19 cellular contexts compared by ENCODE assay signal in the genomic region with DNA sequence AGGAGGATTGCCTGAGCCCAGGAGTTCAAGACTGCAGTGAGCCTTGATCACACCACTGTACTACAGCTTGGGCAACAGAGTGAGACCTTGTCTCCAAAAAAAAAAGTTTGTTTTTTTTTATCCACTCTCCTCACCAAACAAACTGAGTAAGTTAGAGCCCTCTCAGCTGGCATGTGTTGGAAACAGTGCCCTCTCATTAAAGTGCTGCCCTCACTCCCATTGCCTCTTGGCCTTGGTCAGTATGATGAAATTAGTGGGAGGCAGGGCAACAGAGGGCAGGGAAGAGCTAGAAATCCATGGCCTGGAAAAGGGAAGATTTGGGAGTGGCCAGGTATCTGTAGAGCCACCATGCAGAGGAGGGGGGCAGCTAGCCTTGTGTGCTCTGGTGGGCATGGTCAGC. TPM values are rescaled to one million over a fixed set of nuclear protein-coding genes. Genes with fewer than 3 reads are reported as not detected.
DNase-seq lines count a peak whose midpoint lies in the region; ATAC-seq, FAIRE-seq and TF ChIP-seq lines count a peak whose summit lies in the region.
"Had no signal": no experiment of that assay in that cellular context is flagged by ENCODE, and none has a peak within 500 bp of the region (broad histone marks: within the 10 kb centered on the region; RNA-seq: fewer than 3 reads in every experiment).

No MANE protein-coding gene starts in this region.

- H3K36me3 Mint-ChIP-seq in activated T-helper 17 cell treated with anti-CD3 and anti-CD28 coated beads, Interleukin-2, amount 50 U/mL, for 72 hours (ENCODE audit: low read depth) = peaks cover 90% of the 10 kb centered on the region

- H3K9me3 ChIP-seq in trophoblast cell (ENCODE audit: insufficient read depth, low read depth, low read length) = peaks cover 2% of the 10 kb centered on the region
- H3K9me3 ChIP-seq in thyroid gland = no peaks in the 10 kb centered on the region
- H3K9me3 ChIP-seq: A549, BE2C, HAP-1 had no signal

- H4K91ac ChIP-seq in trophoblast cell (ENCODE audit: low read depth, low read length) = no peak overlapping the region

- H3K14ac ChIP-seq in trophoblast cell (ENCODE audit: low read length) = no peak overlapping the region

- no peak overlapping the region for H2BK120ac ChIP-seq in trophoblast cell (ENCODE audit: insufficient read depth, low read length, poor library complexity)

- no peak overlapping the region for H3K4ac ChIP-seq in trophoblast cell (ENCODE audit: low read depth, low read length)

- H3K27ac Mint-ChIP-seq in activated T-helper 17 cell treated with anti-CD3 and anti-CD28 coated beads, Interleukin-2, amount 50 U/mL, for 72 hours = peak overlapping the region; percentile 43

- H3K27ac ChIP-seq in RWPE1 (peak overlapping the region; percentile 26), trophoblast cell (ENCODE audit: low read depth, low read length) (no peak overlapping the region), thyroid gland (peak overlapping the region; percentile 73 to 82 (median 77))
- H3K27ac ChIP-seq: A549, C4-2B had no signal

- no peaks in the 10 kb centered on the region for H3K27me3 Mint-ChIP-seq in activated T-helper 17 cell treated with anti-CD3 and anti-CD28 coated beads, Interleukin-2, amount 50 U/mL, for 72 hours
- H3K27me3 Mint-ChIP-seq: CD4-positive, alpha-beta memory T cell had no signal

- POLR2A ChIA-PET in RWPE1 (lab: Yijun Ruan, JAX; ENCODE audit: low non-redundant PET) = no interaction called here

- H3K23ac ChIP-seq in trophoblast cell (ENCODE audit: low read length) = no peak overlapping the region

- no peaks in the 10 kb centered on the region for H3K79me1 ChIP-seq in trophoblast cell (ENCODE audit: low read length)

- H3K79me2 ChIP-seq in trophoblast cell (ENCODE audit: control insufficient read depth, insufficient read depth, low read length, poor library complexity) = no peaks in the 10 kb centered on the region

- no peak overlapping the region for H2BK12ac ChIP-seq in trophoblast cell (ENCODE audit: low read length)

- H3K4me3 Mint-ChIP-seq in activated T-helper 17 cell treated with anti-CD3 and anti-CD28 coated beads, Interleukin-2, amount 50 U/mL, for 72 hours = no peak overlapping the region
- H3K4me3 Mint-ChIP-seq: CD4-positive, alpha-beta memory T cell had no signal

- ATAC-seq in activated T-helper 17 cell treated with anti-CD3 and anti-CD28 coated beads, Interleukin-2, amount 50 U/mL, for 72 hours (replicated peaks) = no peak
- no peak for ATAC-seq in HG02588 (IDR thresholded peaks at IDR 0.05; ENCODE audit: unreplicated experiment)
- no peak for ATAC-seq in left ventricle myocardium superior
- ATAC-seq: A549, HepG2 had no signal

- intact Hi-C loops in thyroid gland (cut with DNase I) (no loop called here), left ventricle myocardium superior (cut with micrococcal nuclease) (no loop called here)

- no peak overlapping the region for H2AFZ ChIP-seq in trophoblast cell (ENCODE audit: insufficient read depth, low read length, poor library complexity)

- peak overlapping the region; percentile 37 for H3K18ac ChIP-seq in trophoblast cell (ENCODE audit: low read length)

- no peak for TF ChIP-seq POLR2A in thyroid gland (IDR thresholded peaks at IDR 0.05)

- no peaks in the 10 kb centered on the region for H3K9me3 Mint-ChIP-seq in activated T-helper 17 cell treated with anti-CD3 and anti-CD28 coated beads, Interleukin-2, amount 50 U/mL, for 72 hours
- H3K9me3 Mint-ChIP-seq: CD4-positive, alpha-beta memory T cell had no signal

- H4K12ac ChIP-seq in trophoblast cell (ENCODE audit: low read depth, low read length) = no peak overlapping the region

- H3K27me3 ChIP-seq in trophoblast cell (ENCODE audit: insufficient read depth, low read length) (no peaks in the 10 kb centered on the region), thyroid gland (no peaks in the 10 kb centered on the region)
- H3K27me3 ChIP-seq: BE2C had no signal

- H3K4me1 Mint-ChIP-seq in activated T-helper 17 cell treated with anti-CD3 and anti-CD28 coated beads, Interleukin-2, amount 50 U/mL, for 72 hours = no peaks in the 10 kb centered on the region

- H3K4me3 ChIP-seq in trophoblast cell (ENCODE audit: low read depth, low read length) (no peak overlapping the region), thyroid gland (replicated peaks in 1 of 3) (no peak overlapping the region)
- H3K4me3 ChIP-seq: A549, HAP-1 had no signal

- H3K9ac ChIP-seq in trophoblast cell (ENCODE audit: low read length) = no peak overlapping the region

- CTCF ChIA-PET in RWPE1 (lab: Yijun Ruan, JAX) = no interaction called here

- no peak overlapping the region for H2AK5ac ChIP-seq in trophoblast cell (ENCODE audit: low read length)

- FAIRE-seq in D721Med (lab: Jason Lieb, UNC) = no peak
- FAIRE-seq: A549, GM12892, GM19239, HepG2, HTR-8/SVneo had no signal

- H2BK5ac ChIP-seq in trophoblast cell (ENCODE audit: low read depth, low read length, poor library complexity) = no peak overlapping the region

- H4K8ac ChIP-seq in trophoblast cell (ENCODE audit: low read depth, low read length) = no peak overlapping the region

- no peaks in the 10 kb centered on the region for H3K4me1 ChIP-seq in trophoblast cell (ENCODE audit: control insufficient read depth in 1 of 2, insufficient read depth in 2 of 2, low read length in 2 of 2)
- H3K4me1 ChIP-seq in thyroid gland = peaks cover 17 to 38% of the 10 kb centered on the region in 2 donors
- H3K4me1 ChIP-seq: A549, BE2C, HAP-1 had no signal

- H3K4me2 ChIP-seq in trophoblast cell (ENCODE audit: low read length) = no peak overlapping the region
- H3K4me2 ChIP-seq: A549 had no signal

- H3K36me3 ChIP-seq in trophoblast cell (ENCODE audit: control insufficient read depth in 1 of 2, insufficient read depth in 2 of 2, low read length in 2 of 2) (peaks cover 61 to 81% of the 10 kb centered on the region in 2 experiments), thyroid gland (peaks cover 47 to 50% of the 10 kb centered on the region in 2 donors)

- DNase-seq in RWPE1 (ENCODE audit: low spot score) (no peak), trophoblast cell (no peak), thyroid gland (peak; percentile 66), left ventricle myocardium superior (no peak), D721Med (ENCODE audit: insufficient read length, low spot score) (no peak)
- DNase-seq: BE2C; CD4-positive, alpha-beta memory T cell; DND-41; GDM1; GOT3 had no signal

- TF ChIP-seq CTCF in RWPE1 (conservative IDR thresholded peaks at IDR 0.05; ENCODE audit: low read depth) = no peak
- no peak for TF ChIP-seq CTCF in thyroid gland (IDR thresholded peaks at IDR 0.05)
- no peak for TF ChIP-seq CTCF in D721Med (IDR thresholded peaks at IDR 0.05; ENCODE audit: insufficient read depth, missing control alignments)

RNA-seq across cellular contexts. Expression of a gene that starts 28.4 kb away (rescaled TPM):
- 10 to 100 TPM; 11.0 to 24.1 TPM for total RNA-seq in activated T-helper 17 cell treated with anti-CD3 and anti-CD28 coated beads, Interleukin-2, amount 50 U/mL, for 72 hours
- polyA plus RNA-seq in trophoblast cell (2013) = 3.7 and 4.0 TPM in 2 replicates
- total RNA-seq in thyroid gland = 10 to 100 TPM; 39.8 to 88.4 (median 48.1) TPM
- total RNA-seq in left ventricle myocardium superior = 15.3 TPM

RNA-seq across cellular contexts. Expression of a gene that starts 51.8 kb away (rescaled TPM):
- total RNA-seq in activated T-helper 17 cell treated with anti-CD3 and anti-CD28 coated beads, Interleukin-2, amount 50 U/mL, for 72 hours = 10 to 100 TPM; 59.5 to 61.4 TPM
- 131 and 135 TPM in 2 replicates for polyA plus RNA-seq in trophoblast cell (2013)
- 100 to 1,000 TPM in 2 of 4 donors, 10 to 100 TPM in 2; 85.0 to 123 (median 99.4) TPM for total RNA-seq in thyroid gland
- 8.6 TPM for total RNA-seq in left ventricle myocardium superior

Comparison
In these comparisons a context has a peak if more than half of its experiments do, and no peak if none do; other contexts are left out.
1. DNase-seq: peak in thyroid gland (2 of 2); none in RWPE1 (single experiment), trophoblast cell (0 of 2), left ventricle myocardium superior (single experiment) and D721Med (single experiment).